Comparison of ENCODE assay signal across 1 cellular context in the genomic region with DNA sequence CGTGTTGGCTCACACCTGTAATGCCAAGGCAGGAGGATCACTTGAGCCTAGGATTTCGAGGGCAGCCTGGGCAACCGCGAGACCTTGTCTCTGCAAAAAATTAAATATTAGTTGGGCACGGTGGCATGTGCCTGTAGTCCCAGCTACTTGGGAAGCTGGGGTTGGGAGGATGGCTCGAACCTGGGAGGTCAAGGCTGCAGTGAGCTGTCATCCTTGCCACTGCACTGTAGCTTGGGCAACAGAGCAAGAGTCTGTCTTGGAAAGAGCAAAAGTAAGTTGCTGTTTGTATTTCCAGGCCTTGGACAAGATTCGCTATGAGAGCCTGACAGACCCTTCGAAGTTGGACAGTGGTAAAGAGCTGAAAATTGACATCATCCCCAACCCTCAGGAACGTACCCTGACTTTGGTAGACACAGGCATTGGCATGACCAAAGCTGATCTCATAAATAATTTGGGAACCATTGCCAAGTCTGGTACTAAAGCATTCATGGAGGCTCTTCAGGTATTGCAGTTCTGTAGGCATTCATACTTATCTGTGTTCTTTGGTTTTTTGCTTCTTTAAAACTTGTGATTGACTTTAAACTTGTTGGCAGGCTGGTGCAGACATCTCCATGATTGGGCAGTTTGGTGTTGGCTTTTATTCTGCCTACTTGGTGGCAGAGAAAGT.
TF ChIP-seq lines count a peak whose summit lies in the region.

No MANE protein-coding gene starts in this region.

TF ChIP-seq in liver, 16 proteins besides CTCF, POLR2A, EP300 and RAD21 (continued from another document):
- TF ChIP-seq NR2F2 (IDR thresholded peaks at IDR 0.05), result no peak
